Comparison of ENCODE assay signal across 8 cellular contexts in genomic region chr6:132763269-132763668, GRCh38. TPM values are rescaled to one million over a fixed set of nuclear protein-coding genes. Genes with fewer than 3 reads are reported as not detected.
DNase-seq lines count a peak whose midpoint lies in the region; ATAC-seq, FAIRE-seq and TF ChIP-seq lines count a peak whose summit lies in the region.

No MANE protein-coding gene starts in this region.

- no peaks in the 10 kb centered on the region; the same call in 1 of the 2 replicates for H3K36me3 ChIP-seq in DOHH2 (ENCODE audit: control insufficient read depth, low read length)
- no peaks in the 10 kb centered on the region for H3K36me3 ChIP-seq in mucosa of descending colon (ENCODE audit: low read depth)

- ATAC-seq in GM21526 (IDR thresholded peaks at IDR 0.05; ENCODE audit: low FRiP score, unreplicated experiment) (peak; percentile 88), mucosa of descending colon (peak; percentile 81)

- no peaks in the 10 kb centered on the region for H3K36me3 Mint-ChIP-seq in IgD-negative memory B cell

- H3K4me1 ChIP-seq in DOHH2 (ENCODE audit: control insufficient read depth, low read length), result peaks cover 62% of the 10 kb centered on the region
- peaks cover 5% of the 10 kb centered on the region for H3K4me1 ChIP-seq in mucosa of descending colon (ENCODE audit: low read depth)

- intact Hi-C loops in mucosa of descending colon (cut with DNase I, micrococcal nuclease), result no loop called here

- H3K4me2 ChIP-seq in DOHH2 (ENCODE audit: low read length), result peak overlapping the region; percentile 54

- H3K4me1 Mint-ChIP-seq in IgD-negative memory B cell, result peaks cover 15 to 31% (median 19%) of the 10 kb centered on the region in 3 donors

- no peak for FAIRE-seq in D721Med (lab: Jason Lieb, UNC)

- peak; percentile 11 to 13 for DNase-seq in activated CD8-positive, alpha-beta memory T cell treated with anti-CD3 and anti-CD28 coated beads for 4 hours (ENCODE audit: low read depth in 2 of 2)
- DNase-seq in mucosa of descending colon (peak in 2 of 3 donors; percentile 27 to 37), COR-L47 (lab: John Stamatoyannopoulos, UW) (no peak), D721Med (ENCODE audit: insufficient read length, low spot score) (no peak), D341Med (ENCODE audit: low spot score) (no peak)

- no peaks in the 10 kb centered on the region for H3K9me2 ChIP-seq in DOHH2 (replicated peaks; ENCODE audit: control insufficient read depth, low read length)

- no peaks in the 10 kb centered on the region for H3K9me3 Mint-ChIP-seq in IgD-negative memory B cell

- H3F3A ChIP-seq in DOHH2 (ENCODE audit: control insufficient read depth, insufficient read depth), result peaks cover 6% of the 10 kb centered on the region

- H3K27me3 Mint-ChIP-seq in IgD-negative memory B cell, result no peaks in the 10 kb centered on the region

- TF ChIP-seq CTCF in DOHH2 (IDR thresholded peaks at IDR 0.05; ENCODE audit: low read depth, low read length, poor library complexity, severe bottlenecking) (no peak), mucosa of descending colon (IDR thresholded peaks at IDR 0.05) (no peak), D721Med (IDR thresholded peaks at IDR 0.05; ENCODE audit: insufficient read depth, missing control alignments) (no peak)

- no peaks in the 10 kb centered on the region for H3K27me3 ChIP-seq in DOHH2 (ENCODE audit: control insufficient read depth, low read length)

- H3K79me2 ChIP-seq in DOHH2 (ENCODE audit: control insufficient read depth, low read length), result 0 out of 2 replicates have a peak, but pooled peaks cover 2% of the 10 kb centered on the region

- peak overlapping the region; percentile 82 to 96 (median 90) for H3K4me3 Mint-ChIP-seq in IgD-negative memory B cell

- H3K4me3 ChIP-seq in DOHH2 (ENCODE audit: low read length) (peak overlapping the region; percentile 49), mucosa of descending colon (no peak overlapping the region)

- peak overlapping the region; percentile 47 to 91 (median 74) for H3K27ac Mint-ChIP-seq in IgD-negative memory B cell

- H3K9me3 ChIP-seq in DOHH2 (ENCODE audit: control insufficient read depth, insufficient read depth, low read length) (no peaks in the 10 kb centered on the region), mucosa of descending colon (no peaks in the 10 kb centered on the region)

- no peak overlapping the region for H3K27ac ChIP-seq in DOHH2 (ENCODE audit: low read depth, low read length)

- H4K20me1 ChIP-seq in DOHH2 (ENCODE audit: control insufficient read depth, insufficient read depth, low read depth, low read length), result no peaks in the 10 kb centered on the region

RNA-seq across cellular contexts. Expression of gene VNN2, which starts 5.6 kb away (rescaled TPM):
- 40.4 TPM for polyA plus RNA-seq in IgD-negative memory B cell
- total RNA-seq in mucosa of descending colon, result 1 to 10 TPM in 2 of 3 donors, under 1 TPM in 1; 0.20 to 2.3 (median 1.6) TPM

RNA-seq across cellular contexts. Expression of gene SLC18B1, which starts 35.2 kb away (rescaled TPM):
- 11.3 TPM for polyA plus RNA-seq in IgD-negative memory B cell
- 10 to 100 TPM; 11.0 to 15.4 (median 11.9) TPM for total RNA-seq in mucosa of descending colon

RNA-seq across cellular contexts. Expression of gene VNN1, which starts 49.4 kb away (rescaled TPM):
- not detected for polyA plus RNA-seq in IgD-negative memory B cell
- 1 to 10 TPM in 1 of 3 donors, under 1 TPM in 2; 0.55 to 2.3 (median 0.82) TPM for total RNA-seq in mucosa of descending colon

RNA-seq across cellular contexts. Expression of gene RPS12, which starts 51.1 kb away (rescaled TPM):
- 2,380 TPM for polyA plus RNA-seq in IgD-negative memory B cell
- total RNA-seq in mucosa of descending colon, result 100 to 1,000 TPM; 717 to 844 (median 797) TPM

Comparison
In these comparisons a context has a peak if more than half of its experiments do, and no peak if none do; other contexts are left out.
1. DNase-seq: peak in activated CD8-positive, alpha-beta memory T cell treated with anti-CD3 and anti-CD28 coated beads for 4 hours (2 of 2) and mucosa of descending colon (2 of 3); none in COR-L47 (single experiment), D721Med (single experiment) and D341Med (single experiment).